9 cellular contexts compared by ENCODE assay signal in the genomic region with DNA sequence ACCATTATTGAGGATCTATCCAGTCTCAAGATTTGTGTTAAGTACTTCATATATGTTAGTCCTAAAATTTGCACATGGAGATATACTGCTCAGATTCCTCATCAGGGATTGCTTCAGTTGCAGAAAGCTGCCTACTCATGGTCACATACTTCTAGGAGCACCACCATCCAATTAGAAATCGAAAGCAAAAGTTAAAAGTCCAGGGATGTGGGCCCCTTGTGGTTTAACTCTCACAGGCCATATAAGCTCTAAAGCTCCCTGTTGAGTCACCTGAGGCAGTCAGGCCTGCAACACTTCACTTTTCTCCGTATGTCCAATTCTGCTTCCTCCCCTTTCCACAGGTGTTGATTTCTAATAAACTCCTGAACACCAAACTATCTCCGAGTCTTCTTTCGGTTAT.
A peak's percentile ranks its signal among the peaks of the same experiment; 100 is the strongest.
DNase-seq lines count a peak whose midpoint lies in the region; ATAC-seq and TF ChIP-seq lines count a peak whose summit lies in the region.
"Had no signal": no experiment of that assay in that cellular context is flagged by ENCODE, and none has a peak within 500 bp of the region (broad histone marks: within the 10 kb centered on the region; RNA-seq: fewer than 3 reads in every experiment).

No MANE protein-coding gene starts in this region.

- peaks cover 6 to 46% of the 10 kb centered on the region in 2 donors for H3K36me3 Mint-ChIP-seq in activated T-cell treated with anti-CD3 and anti-CD28 coated beads, Interleukin-2, amount 50 U/mL, for 72 hours (ENCODE audit: insufficient read depth in 2 of 2)

- H3K4me1 ChIP-seq in colonic mucosa = no peaks in the 10 kb centered on the region

- intact Hi-C loops in colonic mucosa (cut with DNase I) = no loop called here

- no peaks in the 10 kb centered on the region for H3K9me3 ChIP-seq in colonic mucosa
- H3K9me3 ChIP-seq: adrenal gland had no signal

- peak; percentile 99 for ATAC-seq in activated CD4-positive, CD25-positive, alpha-beta regulatory T cell treated with anti-CD3 and anti-CD28 coated beads, Interleukin-2, amount 50 U/mL, for 24 hours
- peak; percentile 97 to 99 for ATAC-seq in activated T-cell treated with anti-CD3 and anti-CD28 coated beads, Interleukin-2, amount 50 U/mL, for 72 hours (replicated peaks in 1 of 2)

- no peak for TF ChIP-seq CTCF in colonic mucosa (IDR thresholded peaks at IDR 0.05)

- H3K27me3 ChIP-seq in colonic mucosa = no peaks in the 10 kb centered on the region
- H3K27me3 ChIP-seq: adrenal gland had no signal

- no peaks in the 10 kb centered on the region for H3K9me3 Mint-ChIP-seq in activated T-cell treated with anti-CD3 and anti-CD28 coated beads, Interleukin-2, amount 50 U/mL, for 72 hours

- H3K27me3 Mint-ChIP-seq in activated T-cell treated with anti-CD3 and anti-CD28 coated beads, Interleukin-2, amount 50 U/mL, for 72 hours (ENCODE audit: low read depth) = no peaks in the 10 kb centered on the region

- peak overlapping the region; percentile 71 to 83 for H3K4me3 Mint-ChIP-seq in activated T-cell treated with anti-CD3 and anti-CD28 coated beads, Interleukin-2, amount 50 U/mL, for 72 hours

- peak overlapping the region; percentile 91 for H3K27ac Mint-ChIP-seq in activated T-cell treated with anti-CD3 and anti-CD28 coated beads, Interleukin-2, amount 50 U/mL, for 72 hours

- DNase-seq in activated CD4-positive, CD25-positive, alpha-beta regulatory T cell treated with anti-CD3 and anti-CD28 coated beads, Interleukin-2, amount 50 U/mL, for 72 hours = no peak
- DNase-seq in H4 (ENCODE audit: low spot score) = peak; percentile 92
- peak; percentile 80 for DNase-seq in Jurkat, Clone E6-1 (ENCODE audit: low read depth, low spot score)
- peak; percentile 28 to 37 for DNase-seq in activated T-cell treated with anti-CD3 and anti-CD28 coated beads, Interleukin-2, amount 50 U/mL, for 72 hours
- DNase-seq in lung microvascular endothelial cell (ENCODE audit: low read depth in 2 of 2) = peak; percentile 16 to 38
- DNase-seq in colonic mucosa = no peak
- no peak for DNase-seq in NCI-H345 treated with DMSO at 0.1 percent for 48 hours (lab: John Stamatoyannopoulos, UW; ENCODE audit: unreplicated experiment)

- H3K4me3 ChIP-seq in Jurkat, Clone E6-1 (ENCODE audit: low read length) = peak overlapping the region; percentile 2
- no peak overlapping the region for H3K4me3 ChIP-seq in colonic mucosa
- H3K4me3 ChIP-seq: adrenal gland had no signal

- no peaks in the 10 kb centered on the region for H3K36me3 ChIP-seq in colonic mucosa

- no peak overlapping the region for H3K27ac ChIP-seq in colonic mucosa
- H3K27ac ChIP-seq: adrenal gland had no signal

- peaks cover 55% of the 10 kb centered on the region for H3K4me1 Mint-ChIP-seq in activated T-cell treated with anti-CD3 and anti-CD28 coated beads, Interleukin-2, amount 50 U/mL, for 72 hours (ENCODE audit: low read depth)

- H3K9ac ChIP-seq in colonic mucosa (ENCODE audit: low read depth in 2 of 2, low read length in 2 of 2) = no peak overlapping the region

Comparison
In these comparisons a context has a peak if more than half of its experiments do, and no peak if none do; other contexts are left out.
1. DNase-seq: peak in H4 (single experiment), Jurkat, Clone E6-1 (single experiment), activated T-cell treated with anti-CD3 and anti-CD28 coated beads, Interleukin-2, amount 50 U/mL, for 72 hours (2 of 2) and lung microvascular endothelial cell (2 of 2); none in activated CD4-positive, CD25-positive, alpha-beta regulatory T cell treated with anti-CD3 and anti-CD28 coated beads, Interleukin-2, amount 50 U/mL, for 72 hours (single experiment), colonic mucosa (single experiment) and NCI-H345 treated with DMSO at 0.1 percent for 48 hours (single experiment).